ENCODE assay signal across 17 cellular contexts in the genomic region with DNA sequence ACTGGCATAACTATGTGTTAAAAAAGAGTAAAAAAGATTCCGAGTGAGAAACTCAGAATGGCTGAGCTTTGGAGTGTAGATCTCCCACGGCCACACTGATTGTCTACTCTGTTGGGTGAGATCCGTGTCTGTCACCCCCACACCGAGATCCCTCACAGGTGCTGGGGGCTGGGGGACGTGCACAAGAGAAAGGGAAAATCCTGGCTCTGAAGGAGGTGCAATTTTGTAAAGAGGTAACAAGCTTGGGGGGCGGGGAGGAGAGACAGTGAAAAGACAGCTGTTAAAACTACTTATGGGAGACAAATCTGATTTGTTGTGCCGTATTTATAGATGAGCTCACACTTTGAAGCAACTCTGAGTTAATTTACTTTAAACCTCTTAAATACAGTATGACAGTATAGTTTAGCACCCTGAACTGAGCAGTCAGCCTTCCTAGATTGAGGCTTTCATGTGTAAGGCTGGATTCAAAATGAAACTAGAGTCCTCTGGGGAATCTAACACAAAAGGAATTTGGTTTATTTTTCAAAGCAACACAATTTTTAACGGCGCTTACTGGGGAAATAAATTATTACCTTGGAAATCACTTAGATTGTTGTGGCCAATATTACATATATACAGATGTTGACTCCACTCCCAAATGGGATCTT.
DNase-seq lines count a peak whose midpoint lies in the region; FAIRE-seq and TF ChIP-seq lines count a peak whose summit lies in the region.
"Had no signal": no experiment of that assay in that cellular context is flagged by ENCODE, and none has a peak within 500 bp of the region (broad histone marks: within the 10 kb centered on the region; RNA-seq: fewer than 3 reads in every experiment).

No MANE protein-coding gene starts in this region.

- no peaks in the 10 kb centered on the region for H3K9me3 ChIP-seq in parathyroid adenoma (ENCODE audit: control insufficient read depth, low read length)
- H3K9me3 ChIP-seq in small intestine (ENCODE audit: control insufficient read depth, low read depth) = no peaks in the 10 kb centered on the region

- in situ Hi-C loops in ACHN (cut with HindIII; ENCODE audit: low pct_ligation_motif_present, low pct_unique_long_range_greater_than_20kb, low sequenced_read_pairs) = no loop called here

- H3K27me3 ChIP-seq in parathyroid adenoma (ENCODE audit: control insufficient read depth, insufficient read depth, low read length) (no peaks in the 10 kb centered on the region), small intestine (ENCODE audit: control insufficient read depth in 2 of 2, insufficient read depth in 2 of 2, low read length in 2 of 2) (no peaks in the 10 kb centered on the region)
- H3K27me3 ChIP-seq: right atrium auricular region had no signal

- no peaks in the 10 kb centered on the region for H3K36me3 ChIP-seq in parathyroid adenoma (ENCODE audit: control insufficient read depth, insufficient read depth, low read length)
- no peaks in the 10 kb centered on the region for H3K36me3 ChIP-seq in small intestine (ENCODE audit: control insufficient read depth in 2 of 2, insufficient read depth in 2 of 2, low read length in 2 of 2)
- H3K36me3 ChIP-seq: right atrium auricular region had no signal

- WGBS in small intestine, 3 donors = 37 to 45% (median 44%) methylated on average over 9 of the region's 9 CpGs

- H3K4me1 ChIP-seq in parathyroid adenoma = no peaks in the 10 kb centered on the region
- H3K4me1 ChIP-seq in small intestine (ENCODE audit: control insufficient read depth in 2 of 2, insufficient read depth in 1 of 2, low read depth in 1 of 2, low read length in 1 of 2) = no peaks in the 10 kb centered on the region
- H3K4me1 ChIP-seq: right atrium auricular region had no signal

- H3K79me2 ChIP-seq in parathyroid adenoma = no peaks in the 10 kb centered on the region

- peak overlapping the region; percentile 54 for H2AFZ ChIP-seq in parathyroid adenoma

- H3K4me2 ChIP-seq in parathyroid adenoma (ENCODE audit: low read length) = no peak overlapping the region

- intact Hi-C loops in posterior cingulate gyrus (cut with DNase I) = no loop called here

- H3K4me3 ChIP-seq in epithelial cell of proximal tubule (ENCODE audit: low read depth, low read length) (peak overlapping the region; percentile 38), parathyroid adenoma (ENCODE audit: low read depth, low read length) (no peak overlapping the region), small intestine (ENCODE audit: low read depth in 1 of 2, low read length in 2 of 2) (no peak overlapping the region)
- H3K4me3 ChIP-seq: right atrium auricular region had no signal

- FAIRE-seq in small intestine (lab: Jason Lieb, UNC) = no peak
- FAIRE-seq: frontal cortex, RCC 7860 had no signal

- H3K27ac ChIP-seq in parathyroid adenoma = no peak overlapping the region
- H3K27ac ChIP-seq in small intestine (ENCODE audit: low read depth in 1 of 2, low read length in 1 of 2) = no peak overlapping the region
- H3K27ac ChIP-seq: C4-2B, dorsolateral prefrontal cortex, right atrium auricular region had no signal

- no peak overlapping the region for H3K9ac ChIP-seq in parathyroid adenoma

- DNase-seq in EH (ENCODE audit: low read depth) (peak; percentile 38), NCI-H82 treated with DMSO at 0.1 percent for 48 hours (lab: John Stamatoyannopoulos, UW; ENCODE audit: unreplicated experiment) (peak; percentile 95), epithelial cell of proximal tubule (ENCODE audit: low read depth) (no peak), ACHN (no peak), posterior cingulate gyrus (no peak), small intestine (no peak), CD1c-positive myeloid dendritic cell (ENCODE audit: extremely low spot score) (no peak)
- DNase-seq: dorsolateral prefrontal cortex; KBM-7; NCI-H1436; stimulated activated CD4-positive, alpha-beta T cell treated with anti-CD3 and anti-CD28 coated beads, Interleukin-4, amount 100 ng/mL, for 24 hours; trophoblast cell had no signal

- TF ChIP-seq CTCF in epithelial cell of proximal tubule (conservative IDR thresholded peaks at IDR 0.05; ENCODE audit: low read depth, low read length) (no peak), parathyroid adenoma (IDR thresholded peaks at IDR 0.05) (no peak)

Comparison
In these comparisons a context has a peak if more than half of its experiments do, and no peak if none do; other contexts are left out.
1. DNase-seq: peak in EH (single experiment) and NCI-H82 treated with DMSO at 0.1 percent for 48 hours (single experiment); none in epithelial cell of proximal tubule (single experiment), ACHN (single experiment), posterior cingulate gyrus (0 of 10), small intestine (single experiment) and CD1c-positive myeloid dendritic cell (single experiment).